ENCODE assay signal across 19 cellular contexts in genomic region chr14:27929823-27930347, GRCh38.
"Had no signal": no experiment of that assay in that cellular context is flagged by ENCODE, and none has a peak within 500 bp of the region (broad histone marks: within the 10 kb centered on the region; RNA-seq: fewer than 3 reads in every experiment).

No MANE protein-coding gene starts in this region.

- H3K27me3 ChIP-seq: cardiac muscle cell, heart left ventricle, right lobe of liver, tibial artery had no signal

- H3K4me3 ChIP-seq: cardiac muscle cell, heart left ventricle, right lobe of liver, skin epidermis, tibial artery had no signal

- H3K9me3 ChIP-seq: heart left ventricle, right lobe of liver, tibial artery had no signal

- H3K36me3 ChIP-seq: cardiac muscle cell, heart left ventricle, right lobe of liver, tibial artery had no signal

- H3K27ac ChIP-seq: cardiac muscle cell, heart left ventricle, right lobe of liver, skin epidermis, tibial artery, VCaP had no signal

- DNase-seq: activated CD4-positive, alpha-beta T cell treated with anti-CD3 and anti-CD28 coated beads, Interleukin-2, amount 10 ng/mL, durations not matched to agents 7 days and 5 days; activated CD8-positive, alpha-beta memory T cell treated with anti-CD3 and anti-CD28 coated beads, Interleukin-2, amount 10 ng/mL, durations not matched to agents 7 days and 5 days; activated CD8-positive, alpha-beta T cell treated with anti-CD3 and anti-CD28 coated beads for 36 hours; activated effector memory CD4-positive, alpha-beta T cell treated with anti-CD3 and anti-CD28 coated beads, Interleukin-2, amount 50 U/mL, for 16 hours; activated naive CD4-positive, alpha-beta T cell treated with anti-CD3 and anti-CD28 coated beads, Interleukin-2, amount 10 ng/mL, durations not matched to agents 7 days and 5 days; activated T-cell treated with anti-CD3 and anti-CD28 coated beads for 4 hours; cortex of kidney; heart left ventricle; left ventricle myocardium superior; mammary epithelial cell; midbrain; natural killer cell; occipital lobe; right lobe of liver; stimulated activated CD4-positive, alpha-beta T cell treated with anti-CD3 and anti-CD28 coated beads, Interleukin-1b, Interleukin-23, amount 100 ng/mL, for 48 hours; tibial artery had no signal

- H3K4me1 ChIP-seq: heart left ventricle, right lobe of liver, tibial artery had no signal
